In genomic region chr9:124286292-124286931, GRCh38 we compare ENCODE assay signal across 8 cellular contexts. TPM values are rescaled to one million over a fixed set of nuclear protein-coding genes. Genes with fewer than 3 reads are reported as not detected.
DNase-seq lines count a peak whose midpoint lies in the region; ATAC-seq lines count a peak whose summit lies in the region.

No MANE protein-coding gene starts in this region.

- H3K27me3 ChIP-seq in adipocyte (replicated peaks; ENCODE audit: control insufficient read depth, insufficient read depth, low read length): no peaks in the 10 kb centered on the region

- H3K9ac ChIP-seq in adipocyte (ENCODE audit: low read length): peak overlapping the region; percentile 89

- ATAC-seq in GM21529 (IDR thresholded peaks at IDR 0.05; ENCODE audit: unreplicated experiment): peak; percentile 40
- peak; percentile 89 for ATAC-seq in stimulated activated naive CD8-positive, alpha-beta T cell treated with anti-CD3 and anti-CD28 coated beads, Interleukin-15, amount 100 ng/mL, for 72 hours

- H3K4me1 Mint-ChIP-seq in stimulated activated naive CD8-positive, alpha-beta T cell treated with anti-CD3 and anti-CD28 coated beads, Interleukin-15, amount 100 ng/mL, for 72 hours: peaks cover 78% of the 10 kb centered on the region

- peaks cover 17% of the 10 kb centered on the region for H3K36me3 ChIP-seq in adipocyte (ENCODE audit: control insufficient read depth, insufficient read depth, low read length, severe bottlenecking)

- H3K9me3 Mint-ChIP-seq in stimulated activated naive CD8-positive, alpha-beta T cell treated with anti-CD3 and anti-CD28 coated beads, Interleukin-15, amount 100 ng/mL, for 72 hours: no peaks in the 10 kb centered on the region

- H3K27me3 Mint-ChIP-seq in stimulated activated naive CD8-positive, alpha-beta T cell treated with anti-CD3 and anti-CD28 coated beads, Interleukin-15, amount 100 ng/mL, for 72 hours: no peaks in the 10 kb centered on the region

- peak overlapping the region; percentile 70 to 81 for H3K4me3 Mint-ChIP-seq in stimulated activated naive CD8-positive, alpha-beta T cell treated with anti-CD3 and anti-CD28 coated beads, Interleukin-15, amount 100 ng/mL, for 72 hours

- H3K4me3 ChIP-seq in adipocyte (ENCODE audit: low read length): peak overlapping the region; percentile 35

- H3K9me3 ChIP-seq in adipocyte (ENCODE audit: control insufficient read depth, low read length): no peaks in the 10 kb centered on the region

- H3K27ac Mint-ChIP-seq in stimulated activated naive CD8-positive, alpha-beta T cell treated with anti-CD3 and anti-CD28 coated beads, Interleukin-15, amount 100 ng/mL, for 72 hours: peak overlapping the region; percentile 84 to 99

- peaks cover 75% of the 10 kb centered on the region for H3K4me1 ChIP-seq in adipocyte (ENCODE audit: control insufficient read depth, insufficient read depth, low read length)

- DNase-seq in ELR (ENCODE audit: low read depth): peak; percentile 99
- DNase-seq in MV-4-11 (lab: John Stamatoyannopoulos, UW): peak; percentile 58
- DNase-seq in adipocyte (ENCODE audit: low read depth): peak; percentile 89
- peak; percentile 74 for DNase-seq in mucosa of gallbladder (ENCODE audit: low spot score)
- peak; percentile 75 to 79 for DNase-seq in stimulated activated naive CD8-positive, alpha-beta T cell treated with anti-CD3 and anti-CD28 coated beads, Interleukin-15, amount 100 ng/mL, for 72 hours
- DNase-seq in NCI-H526 (lab: John Stamatoyannopoulos, UW): no peak
- DNase-seq in UCSD-AML1 (lab: John Stamatoyannopoulos, UW; ENCODE audit: unreplicated experiment): no peak

RNA-seq across cellular contexts. Expression of gene NEK6, which starts 28.7 kb away (rescaled TPM):
- total RNA-seq in mucosa of gallbladder: 96.7 TPM

Comparison
In these comparisons a context has a peak if more than half of its experiments do, and no peak if none do; other contexts are left out.
1. DNase-seq: peak in ELR (single experiment), MV-4-11 (single experiment), adipocyte (single experiment), mucosa of gallbladder (single experiment) and stimulated activated naive CD8-positive, alpha-beta T cell treated with anti-CD3 and anti-CD28 coated beads, Interleukin-15, amount 100 ng/mL, for 72 hours (2 of 2); none in NCI-H526 (0 of 2) and UCSD-AML1 (single experiment).